Comparison of ENCODE assay signal across 7 cellular contexts in genomic region chrX:103309860-103310591, GRCh38. TPM values are rescaled to one million over a fixed set of nuclear protein-coding genes. Genes with fewer than 3 reads are reported as not detected.
DNase-seq lines count a peak whose midpoint lies in the region; ATAC-seq and TF ChIP-seq lines count a peak whose summit lies in the region.

No MANE protein-coding gene starts in this region.

- no peaks in the 10 kb centered on the region for H3K27me3 ChIP-seq in HCT116 (ENCODE audit: insufficient read depth, low read length)
- peaks cover 28% of the 10 kb centered on the region for H3K27me3 ChIP-seq in WERI-Rb-1 (ENCODE audit: insufficient read depth, low read depth, severe bottlenecking)
- no peaks in the 10 kb centered on the region for H3K27me3 ChIP-seq in right cardiac atrium (ENCODE audit: control insufficient read depth, insufficient read depth)

- ATAC-seq in HCT116 = peak; percentile 53
- ATAC-seq in right cardiac atrium = no peak

- H3K9me2 ChIP-seq in HCT116 (ENCODE audit: insufficient read depth) = no peaks in the 10 kb centered on the region

- TF ChIP-seq CTCF in HCT116 (IDR thresholded peaks at IDR 0.05 in 2 of 3, conservative IDR thresholded peaks at IDR 0.05 in 1 of 3; ENCODE audit: borderline replicate concordance in 1 of 3, insufficient read depth in 1 of 3, low read depth in 2 of 3, low read length in 2 of 3) (no peak), WERI-Rb-1 (IDR thresholded peaks at IDR 0.05; ENCODE audit: low read depth, low read length) (no peak)

- TF ChIP-seq RAD21 in HCT116 (IDR thresholded peaks at IDR 0.05; ENCODE audit: low read depth) = no peak

- H3K9ac ChIP-seq in HCT116 (ENCODE audit: low read length) = peak overlapping the region; percentile 70

- intact Hi-C loops in HCT116 (cut with micrococcal nuclease) = no loop called here
- intact Hi-C loops in right cardiac atrium (cut with DNase I) = no loop called here

- 18% methylated on average over 33 of the region's 33 CpGs for WGBS in right cardiac atrium

- H2AFZ ChIP-seq in HCT116 (ENCODE audit: low read depth, low read length, poor library complexity, severe bottlenecking) = no peak overlapping the region

- POLR2A ChIA-PET in HCT116 (lab: Charles Lee) = no interaction called here

- H4K20me1 ChIP-seq in HCT116 (ENCODE audit: insufficient read depth) = no peaks in the 10 kb centered on the region

- no TSS peak for BruUV-seq in HCT116 (replicated peaks; lab: Mats Ljungman, UMichigan)

- H3K4me3 ChIP-seq in HCT116 (replicated peaks in 1 of 2; ENCODE audit: low read depth in 1 of 2, low read length in 2 of 2) = peak overlapping the region; percentile 57 to 71
- peak overlapping the region; percentile 53 for H3K4me3 ChIP-seq in WERI-Rb-1 (ENCODE audit: low read depth, low read length)
- peak overlapping the region; percentile 37 for H3K4me3 ChIP-seq in right cardiac atrium (ENCODE audit: low read length)
- peak overlapping the region; percentile 31 to 65 (median 43) for H3K4me3 ChIP-seq in skin epidermis

- H3K79me2 ChIP-seq in HCT116 (ENCODE audit: insufficient read depth, low read length) = no peaks in the 10 kb centered on the region

- DNase-seq in HCT116 (ENCODE audit: low read depth, low spot score) = no peak
- DNase-seq in WERI-Rb-1 = no peak
- no peak for DNase-seq in right cardiac atrium
- DNase-seq in LoVo (ENCODE audit: low spot score) = no peak
- no peak for DNase-seq in UCSD-AML1 (lab: John Stamatoyannopoulos, UW; ENCODE audit: unreplicated experiment)
- no peak for DNase-seq in ACHN

- H3K4me1 ChIP-seq in HCT116 (ENCODE audit: control insufficient read depth in 1 of 2, insufficient read depth in 2 of 2, low read length in 2 of 2) (no peaks in the 10 kb centered on the region; a peak in 1 of 4 replicates), right cardiac atrium (ENCODE audit: control insufficient read depth, insufficient read depth, low read length) (no peaks in the 10 kb centered on the region)

- RAD21 ChIA-PET in HCT116 (lab: Charles Lee; ENCODE audit: low non-redundant PET in 1 of 2, low total read pairs in 2 of 2, uncharacterized antibody in 2 of 2, unreplicated experiment in 2 of 2) = no interaction called here

- H3K36me3 ChIP-seq in HCT116 (ENCODE audit: control insufficient read depth in 1 of 2, insufficient read depth in 2 of 2, low read length in 2 of 2) (no peaks in the 10 kb centered on the region), WERI-Rb-1 (no peaks in the 10 kb centered on the region)

- H3K9me3 ChIP-seq in HCT116 (ENCODE audit: control insufficient read depth in 1 of 2, insufficient read depth in 1 of 2, low read depth in 1 of 2, low read length in 2 of 2) = no peaks in the 10 kb centered on the region
- no peaks in the 10 kb centered on the region for H3K9me3 ChIP-seq in WERI-Rb-1 (ENCODE audit: severe bottlenecking)
- no peaks in the 10 kb centered on the region for H3K9me3 ChIP-seq in right cardiac atrium (ENCODE audit: control insufficient read depth, low read length)

- in situ Hi-C loops in ACHN (cut with HindIII; ENCODE audit: low pct_ligation_motif_present, low pct_unique_long_range_greater_than_20kb, low sequenced_read_pairs) = no loop called here

- CTCF ChIA-PET in HCT116 (lab: Charles Lee) = no interaction called here

- peak overlapping the region; percentile 80 for H3K4me2 ChIP-seq in HCT116 (ENCODE audit: low read length)

- TF ChIP-seq POLR2A in HCT116 (IDR thresholded peaks at IDR 0.05; ENCODE audit: borderline replicate concordance, extremely low read depth, insufficient read depth, insufficient read length) = no peak

- H3K27ac ChIP-seq in HCT116 (ENCODE audit: low read depth, low read length) (peak overlapping the region; percentile 59; the same call in 1 of the 2 replicates), WERI-Rb-1 (no peak overlapping the region; the same call in 1 of the 2 replicates), right cardiac atrium (ENCODE audit: low read length) (no peak overlapping the region), skin epidermis (peak overlapping the region in 6 of 21 experiments; percentile 18 to 76 (median 60))

TF ChIP-seq in HCT116, 20 proteins besides CTCF, POLR2A, EP300 and RAD21:
- peak; percentile 40 for TF ChIP-seq REST (IDR thresholded peaks at IDR 0.05; ENCODE audit: low read depth)
- no peak for TF ChIP-seq SRF (IDR thresholded peaks at IDR 0.05; ENCODE audit: low read depth)
- TF ChIP-seq YY1 (IDR thresholded peaks at IDR 0.05; ENCODE audit: extremely low read depth, insufficient replicate concordance, low read depth, low read length) = peak; percentile 88

RNA-seq across cellular contexts. Expression of gene BEX2, which starts 0.8 kb away (rescaled TPM):
- total RNA-seq in HCT116 (2021; ENCODE audit: unreplicated experiment) = 35.7 TPM
- polyA plus RNA-seq in HCT116 (2012) = 104 and 116 TPM in 2 replicates
- total RNA-seq in right cardiac atrium = 10 to 100 TPM; 16.8 to 27.0 (median 23.4) TPM
- polyA plus RNA-seq in right cardiac atrium = 26.1 TPM

RNA-seq across cellular contexts. Expression of gene TCEAL7, which starts 20.0 kb away (rescaled TPM):
- total RNA-seq in HCT116 (2021; ENCODE audit: unreplicated experiment) (0.20 TPM), right cardiac atrium (1 to 10 TPM; 8.0 to 9.7 (median 8.9) TPM)
- polyA plus RNA-seq in HCT116 (2012) = not detected in 2 replicates
- 12.3 TPM for polyA plus RNA-seq in right cardiac atrium

RNA-seq across cellular contexts. Expression of gene TCEAL5, which starts 33.5 kb away (rescaled TPM):
- total RNA-seq in HCT116 (2021; ENCODE audit: unreplicated experiment) (not detected), right cardiac atrium (1 to 10 TPM in 1 of 4 donors, under 1 TPM in 3; 0.45 to 1.6 (median 0.73) TPM)
- polyA plus RNA-seq in HCT116 (2012) = not detected in 2 replicates
- 0.81 TPM for polyA plus RNA-seq in right cardiac atrium

RNA-seq across cellular contexts. Expression of gene TCEAL9, which starts 46.3 kb away (rescaled TPM):
- 28.8 TPM for total RNA-seq in HCT116 (2021; ENCODE audit: unreplicated experiment)
- 16.9 and 18.9 TPM in 2 replicates for polyA plus RNA-seq in HCT116 (2012)
- 10 to 100 TPM; 32.2 to 47.0 (median 35.2) TPM for total RNA-seq in right cardiac atrium
- polyA plus RNA-seq in right cardiac atrium = 99.5 TPM

RNA-seq across cellular contexts. Expression of gene TCEAL8, which starts 55.1 kb away (rescaled TPM):
- total RNA-seq in HCT116 (2021; ENCODE audit: unreplicated experiment) = 37.3 TPM
- polyA plus RNA-seq in HCT116 (2012) = 13.8 and 16.9 TPM in 2 replicates
- 10 to 100 TPM; 57.1 to 72.6 (median 61.4) TPM for total RNA-seq in right cardiac atrium
- 96.8 TPM for polyA plus RNA-seq in right cardiac atrium
